Comparison of ENCODE assay signal across 12 cellular contexts in the genomic region with DNA sequence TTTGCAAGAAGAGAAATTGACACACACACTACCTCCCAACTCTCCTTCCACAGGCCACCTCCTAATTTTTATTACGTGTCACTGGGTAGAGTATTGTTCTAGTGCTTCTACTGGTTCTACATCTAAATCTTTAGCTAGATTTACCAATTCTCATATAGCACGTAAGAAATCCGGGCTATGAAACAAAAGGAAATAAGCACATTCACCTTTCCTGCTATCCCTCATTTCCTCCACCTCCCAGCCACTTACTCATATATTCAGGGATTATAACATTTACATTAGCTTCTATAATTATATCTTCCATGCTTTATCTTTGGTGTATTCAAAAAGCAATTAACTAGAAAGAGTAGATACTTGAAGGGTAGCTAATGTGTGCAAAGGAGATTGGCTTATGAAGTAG. TPM values are rescaled to one million over a fixed set of nuclear protein-coding genes. Genes with fewer than 3 reads are reported as not detected.
A peak's percentile ranks its signal among the peaks of the same experiment; 100 is the strongest.
DNase-seq lines count a peak whose midpoint lies in the region; ATAC-seq and TF ChIP-seq lines count a peak whose summit lies in the region.
"Had no signal": no experiment of that assay in that cellular context is flagged by ENCODE, and none has a peak within 500 bp of the region (broad histone marks: within the 10 kb centered on the region; RNA-seq: fewer than 3 reads in every experiment).

No MANE protein-coding gene starts in this region.

- H3K27me3 ChIP-seq in HUES48 (ENCODE audit: control insufficient read depth, insufficient read depth, low read length) = no peaks in the 10 kb centered on the region
- H3K27me3 ChIP-seq in spleen (replicated peaks in 1 of 7) = no peaks in the 10 kb centered on the region

- TF ChIP-seq CTCF in spleen (IDR thresholded peaks at IDR 0.05 in 8 of 11, conservative IDR thresholded peaks at IDR 0.05 in 3 of 11) = no peak

- H3K9ac ChIP-seq in HUES48 (ENCODE audit: low read depth, low read length) = no peak overlapping the region

- intact Hi-C loops in spleen (cut with DNase I; ENCODE audit: low total_unique reads) = no loop called here

- 65 to 79% (median 70%) methylated on average over 3 of the region's 3 CpGs for WGBS in spleen, 5 donors

- no peak for DNase-seq in T-helper 2 cell treated with Interferon-gamma antibody and Interleukin-4, amounts not matched to agents 5 μg/mL and 100 μg/mL, for 36 hours (ENCODE audit: low spot score)
- DNase-seq in T-helper 2 cell = no peak
- DNase-seq in activated naive CD4-positive, alpha-beta T cell treated with anti-CD3 and anti-CD28 coated beads, Interleukin-2, amount 50 U/mL, for 72 hours (ENCODE audit: low spot score in 2 of 2) = no peak
- DNase-seq in memory B cell (ENCODE audit: low spot score in 2 of 2) = no peak
- no peak for DNase-seq in stimulated activated CD4-positive, alpha-beta T cell treated with anti-CD3 and anti-CD28 coated beads, Interleukin-1b, Interleukin-23, amount 100 ng/mL, for 48 hours
- no peak for DNase-seq in spleen
- DNase-seq: activated gamma-delta T cell treated with Interleukin-2 at 50 U/mL for 16 hours, mesendoderm had no signal

- H3K9me3 ChIP-seq in HUES48 (ENCODE audit: control insufficient read depth, insufficient read depth, low read length) = 0 out of 2 replicates have a peak, but pooled peaks cover 2% of the 10 kb centered on the region
- peaks cover 0 to 17% (median 12%) of the 10 kb centered on the region in 8 donors for H3K9me3 ChIP-seq in spleen
- H3K9me3 ChIP-seq: thoracic aorta had no signal

- H3K27ac ChIP-seq in HUES48 (ENCODE audit: low read depth, low read length) (peak overlapping the region; percentile 43), spleen (peak overlapping the region in 2 of 8 donors; percentile 31 to 36)
- H3K27ac ChIP-seq: SK-N-MC had no signal

- ATAC-seq in activated naive CD4-positive, alpha-beta T cell treated with anti-CD3 and anti-CD28 coated beads, Interleukin-2, amount 50 U/mL, for 72 hours = no peak
- ATAC-seq in memory B cell (ENCODE audit: low read depth) (no peak), HG02938 (IDR thresholded peaks at IDR 0.05; ENCODE audit: unreplicated experiment) (no peak)

- no peak overlapping the region; the same call in 1 of the 2 replicates for H3K4me3 ChIP-seq in HUES48 (ENCODE audit: low read depth, low read length)
- no peak overlapping the region for H3K4me3 ChIP-seq in spleen
- H3K4me3 ChIP-seq: SK-N-MC, thoracic aorta had no signal

- no peaks in the 10 kb centered on the region for H3K36me3 ChIP-seq in HUES48 (ENCODE audit: control insufficient read depth, insufficient read depth, low read length)
- H3K36me3 ChIP-seq in spleen = no peaks in the 10 kb centered on the region
- H3K36me3 ChIP-seq: thoracic aorta had no signal

- H3K27ac Mint-ChIP-seq in T-helper 2 cell treated with Interferon-gamma antibody and Interleukin-4, amounts not matched to agents 5 μg/mL and 100 μg/mL, for 36 hours = peak overlapping the region; percentile 86
- H3K27ac Mint-ChIP-seq in activated naive CD4-positive, alpha-beta T cell treated with anti-CD3 and anti-CD28 coated beads, Interleukin-2, amount 50 U/mL, for 72 hours = peak overlapping the region; percentile 65 to 95
- H3K27ac Mint-ChIP-seq in memory B cell = peak overlapping the region; percentile 32

- H3K4me3 Mint-ChIP-seq in T-helper 2 cell treated with Interferon-gamma antibody and Interleukin-4, amounts not matched to agents 5 μg/mL and 100 μg/mL, for 36 hours = peak overlapping the region; percentile 41
- H3K4me3 Mint-ChIP-seq in memory B cell = no peak overlapping the region

- TF ChIP-seq POLR2A in spleen (IDR thresholded peaks at IDR 0.05) = no peak

- peaks cover 15% of the 10 kb centered on the region for H3K36me3 Mint-ChIP-seq in T-helper 2 cell treated with Interferon-gamma antibody and Interleukin-4, amounts not matched to agents 5 μg/mL and 100 μg/mL, for 36 hours (ENCODE audit: low read depth)
- H3K36me3 Mint-ChIP-seq in activated naive CD4-positive, alpha-beta T cell treated with anti-CD3 and anti-CD28 coated beads, Interleukin-2, amount 50 U/mL, for 72 hours = peaks cover 8 to 30% of the 10 kb centered on the region in 2 donors
- H3K36me3 Mint-ChIP-seq in memory B cell = peaks cover 14% of the 10 kb centered on the region

- H3K9me3 Mint-ChIP-seq in T-helper 2 cell treated with Interferon-gamma antibody and Interleukin-4, amounts not matched to agents 5 μg/mL and 100 μg/mL, for 36 hours = peaks cover 18% of the 10 kb centered on the region
- peaks cover 0 to 6% of the 10 kb centered on the region in 2 donors for H3K9me3 Mint-ChIP-seq in activated naive CD4-positive, alpha-beta T cell treated with anti-CD3 and anti-CD28 coated beads, Interleukin-2, amount 50 U/mL, for 72 hours
- H3K9me3 Mint-ChIP-seq in memory B cell = no peaks in the 10 kb centered on the region

- H3K27me3 Mint-ChIP-seq in T-helper 2 cell treated with Interferon-gamma antibody and Interleukin-4, amounts not matched to agents 5 μg/mL and 100 μg/mL, for 36 hours (ENCODE audit: low read depth) = no peaks in the 10 kb centered on the region
- no peaks in the 10 kb centered on the region for H3K27me3 Mint-ChIP-seq in memory B cell

- H3K4me1 ChIP-seq in HUES48 (ENCODE audit: control insufficient read depth, insufficient read depth, low read length) (peaks cover 39% of the 10 kb centered on the region), spleen (peaks cover 0 to 88% (median 42%) of the 10 kb centered on the region in 6 donors)

- H3K4me1 Mint-ChIP-seq in T-helper 2 cell treated with Interferon-gamma antibody and Interleukin-4, amounts not matched to agents 5 μg/mL and 100 μg/mL, for 36 hours (ENCODE audit: low read depth) = peaks cover 36% of the 10 kb centered on the region
- H3K4me1 Mint-ChIP-seq in memory B cell = peaks cover 36% of the 10 kb centered on the region

RNA-seq across cellular contexts. Expression of gene USP12, which starts 39.7 kb away (rescaled TPM):
- total RNA-seq in activated naive CD4-positive, alpha-beta T cell treated with anti-CD3 and anti-CD28 coated beads, Interleukin-2, amount 50 U/mL, for 72 hours = 10 to 100 TPM; 34.8 to 35.6 TPM
- total RNA-seq in spleen = 10 to 100 TPM; 26.9 to 37.3 (median 34.3) TPM
- 10 to 100 TPM; 13.3 to 18.8 (median 16.1) TPM for polyA plus RNA-seq in spleen

Comparison
In these comparisons a context has a peak if more than half of its experiments do, and no peak if none do; other contexts are left out.
1. H3K27ac Mint-ChIP-seq: peak in every context shown above with its lines; median percentile 86 in T-helper 2 cell treated with Interferon-gamma antibody and Interleukin-4, amounts not matched to agents 5 μg/mL and 100 μg/mL, for 36 hours; 80 in activated naive CD4-positive, alpha-beta T cell treated with anti-CD3 and anti-CD28 coated beads, Interleukin-2, amount 50 U/mL, for 72 hours; 32 in memory B cell.